12 cellular contexts compared by ENCODE assay signal in the genomic region with DNA sequence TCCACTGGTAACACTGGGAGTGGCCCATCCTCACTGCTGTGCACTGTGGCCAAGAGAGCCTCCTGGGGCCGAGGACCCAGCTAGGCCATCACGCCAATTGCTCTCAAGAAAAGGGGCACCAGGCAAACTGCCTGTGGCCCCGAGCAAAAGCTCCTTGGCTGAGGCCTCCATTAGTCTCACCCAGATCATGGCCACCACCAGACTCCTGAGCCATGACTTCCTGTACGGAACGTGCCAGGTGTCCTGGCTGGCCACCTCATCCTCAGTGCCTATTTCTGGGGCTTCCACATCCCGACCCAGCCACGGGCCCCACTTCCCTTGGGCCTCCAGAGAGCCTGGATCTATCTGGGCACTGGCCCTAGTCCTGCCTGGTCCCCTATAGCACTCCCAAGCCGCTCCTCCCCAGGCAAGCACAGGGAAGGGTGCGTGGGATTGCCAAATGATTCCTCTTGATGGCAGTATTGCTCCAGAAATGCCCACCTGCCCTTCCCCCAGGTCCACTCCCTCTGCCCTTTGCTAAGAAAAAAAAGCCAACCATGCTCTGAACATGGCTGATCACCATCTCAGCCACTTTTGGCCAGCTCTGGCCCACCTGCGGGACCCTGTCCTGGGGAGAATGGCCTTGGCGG.
DNase-seq lines count a peak whose midpoint lies in the region; ATAC-seq, FAIRE-seq and TF ChIP-seq lines count a peak whose summit lies in the region.
"Had no signal": no experiment of that assay in that cellular context is flagged by ENCODE, and none has a peak within 500 bp of the region (broad histone marks: within the 10 kb centered on the region; RNA-seq: fewer than 3 reads in every experiment).

No MANE protein-coding gene starts in this region.

- no peaks in the 10 kb centered on the region for H3K27me3 ChIP-seq in GM12878 (replicated peaks in 1 of 2; ENCODE audit: control insufficient read depth in 2 of 2, insufficient read depth in 2 of 2, low read length in 1 of 2)
- H3K27me3 ChIP-seq: cardiac muscle cell had no signal

- H3K4me3 ChIP-seq in GM12878, result no peak overlapping the region
- H3K4me3 ChIP-seq: cardiac muscle cell had no signal

- BruUV-seq in GM12878 (replicated peaks; lab: Mats Ljungman, UMichigan), result no TSS peak

- no peak overlapping the region for H3K9ac ChIP-seq in GM12878 (ENCODE audit: control insufficient read depth, insufficient read depth, low read length)

- FAIRE-seq in GM12878 (lab: Jason Lieb, UNC), result no peak
- FAIRE-seq: HTR-8/SVneo had no signal

- SMC1A ChIA-PET in GM12878 (lab: Charles Lee; ENCODE audit: uncharacterized antibody, unreplicated experiment), result interaction anchor here (0.9 to 2.3 kb wide), 4 partner anchors 10 to 48 kb away, joined by 3 to 10 read pairs (median 4); no protein-coding TSS in a partner anchor

- no peak overlapping the region for H3K4me2 ChIP-seq in GM12878 (ENCODE audit: control insufficient read depth, insufficient read depth)

- H3K9me3 Mint-ChIP-seq in progenitor cell of endocrine pancreas (ENCODE audit: low read depth), result peaks cover 24% of the 10 kb centered on the region
- H3K9me3 Mint-ChIP-seq: activated T-cell treated with anti-CD3 and anti-CD28 coated beads, Interleukin-2, amount 50 U/mL, for 72 hours had no signal

- TF ChIP-seq POLR2A in GM12878 (IDR thresholded peaks at IDR 0.05; ENCODE audit: low read depth, low read length), result no peak

- 19% methylated on average over 11 of the region's 11 CpGs for WGBS in GM12878 (ENCODE audit: insufficient coverage, insufficient replicate concordance, low lambda C conversion rate, missing lambda C conversion rate)

- peak overlapping the region; percentile 29 for H3K27ac Mint-ChIP-seq in progenitor cell of endocrine pancreas
- H3K27ac Mint-ChIP-seq: activated T-cell treated with anti-CD3 and anti-CD28 coated beads, Interleukin-2, amount 50 U/mL, for 72 hours had no signal

- no peak overlapping the region for H3K27ac ChIP-seq in GM12878 (ENCODE audit: control insufficient read depth, insufficient read depth)

- H3K4me1 Mint-ChIP-seq in progenitor cell of endocrine pancreas (ENCODE audit: low read depth), result peaks cover 7% of the 10 kb centered on the region

- H3K4me1 ChIP-seq in GM12878 (ENCODE audit: control insufficient read depth, insufficient read depth, low read length), result no peaks in the 10 kb centered on the region

- CTCF ChIA-PET in GM12878 (lab: Yijun Ruan, JAX), result interaction anchor here (0.8 to 1.5 kb wide), 5 partner anchors 10 to 395 kb away, joined by 3 to 5 read pairs (median 4); no protein-coding TSS in a partner anchor

- no peak for TF ChIP-seq EP300 in GM12878 (IDR thresholded peaks at IDR 0.05; ENCODE audit: borderline replicate concordance in 1 of 2, control insufficient read depth in 1 of 2, low read depth in 2 of 2, low read length in 2 of 2)

- no peak overlapping the region for H2AFZ ChIP-seq in GM12878 (ENCODE audit: control insufficient read depth, low read depth, low read length)

- H3K9me3 ChIP-seq in GM12878 (replicated peaks; ENCODE audit: control insufficient read depth, insufficient read depth, low read length), result no peaks in the 10 kb centered on the region

- no peaks in the 10 kb centered on the region for H3K27me3 Mint-ChIP-seq in progenitor cell of endocrine pancreas

- peak; percentile 66 for TF ChIP-seq RAD21 in GM12878 (IDR thresholded peaks at IDR 0.05; ENCODE audit: insufficient read depth, low read depth, low read length)

- H3K79me2 ChIP-seq in GM12878 (ENCODE audit: control insufficient read depth, insufficient read depth, low read length), result no peaks in the 10 kb centered on the region

- no peak overlapping the region for H3K4me3 Mint-ChIP-seq in progenitor cell of endocrine pancreas (ENCODE audit: low read depth)
- H3K4me3 Mint-ChIP-seq: activated T-cell treated with anti-CD3 and anti-CD28 coated beads, Interleukin-2, amount 50 U/mL, for 72 hours had no signal

- POLR2A ChIA-PET in GM12878 (lab: Charles Lee), result interaction anchor here (1.3 kb wide), 1 partner anchor 17 kb away, joined by 3 read pairs; no protein-coding TSS in a partner anchor

- no peaks in the 10 kb centered on the region for H4K20me1 ChIP-seq in GM12878 (ENCODE audit: control insufficient read depth, insufficient read depth)

- no peaks in the 10 kb centered on the region for H3K36me3 ChIP-seq in GM12878 (ENCODE audit: control insufficient read depth in 2 of 2, insufficient read depth in 2 of 2, low read length in 1 of 2)
- H3K36me3 ChIP-seq: cardiac muscle cell had no signal

- RAD21 ChIA-PET in GM12878 (lab: Charles Lee; ENCODE audit: unreplicated experiment), result interaction anchor here (0.5 to 4.6 kb wide), 3 partner anchors 17 to 990 kb away, joined by 3 to 21 read pairs (median 5); no protein-coding TSS in a partner anchor

- DNase-seq in NCI-H345 (lab: John Stamatoyannopoulos, UW) (peak; percentile 5), NCI-H345 treated with DMSO at 0.1 percent for 48 hours (lab: John Stamatoyannopoulos, UW; ENCODE audit: unreplicated experiment) (no peak), NCI-H1092 (lab: John Stamatoyannopoulos, UW) (peak; percentile 30), GM12878 (ENCODE audit: low read depth, low spot score) (no peak), progenitor cell of endocrine pancreas (ENCODE audit: low spot score, unreplicated experiment) (no peak), T-helper 9 cell (no peak)
- DNase-seq: activated T-cell treated with anti-CD3 and anti-CD28 coated beads, Interleukin-2, amount 50 U/mL, for 72 hours had no signal

- intact Hi-C loops in GM12878 (cut with micrococcal nuclease; ENCODE audit: unreplicated experiment), result no loop called here

- in situ Hi-C loops in GM12878 (cut with MboI), result no loop called here

- TF ChIP-seq CTCF in GM12878 (IDR thresholded peaks at IDR 0.05 in 2 of 3, conservative IDR thresholded peaks at IDR 0.05 in 1 of 3; ENCODE audit: control insufficient read depth in 2 of 3, extremely low read depth in 1 of 3, insufficient read depth in 1 of 3, low read depth in 3 of 3, low read length in 3 of 3) (peak in 2 of 3 experiments; percentile 23 to 33; a peak in 3 of 6 replicates), progenitor cell of endocrine pancreas (IDR thresholded peaks at IDR 0.05; ENCODE audit: unreplicated experiment) (peak; percentile 30)

- ATAC-seq in GM12878, result peak; percentile 56
- ATAC-seq in GM19395 (IDR thresholded peaks at IDR 0.05; ENCODE audit: unreplicated experiment), result no peak
- no peak for ATAC-seq in HG03135 (IDR thresholded peaks at IDR 0.05; ENCODE audit: unreplicated experiment)
- ATAC-seq: Panc1 had no signal

- peaks cover 23% of the 10 kb centered on the region for H3K36me3 Mint-ChIP-seq in progenitor cell of endocrine pancreas (ENCODE audit: insufficient read depth)

TF ChIP-seq in GM12878, 131 proteins besides CTCF, POLR2A, EP300 and RAD21 (continues in another document):
- TF ChIP-seq, protein P1, sequence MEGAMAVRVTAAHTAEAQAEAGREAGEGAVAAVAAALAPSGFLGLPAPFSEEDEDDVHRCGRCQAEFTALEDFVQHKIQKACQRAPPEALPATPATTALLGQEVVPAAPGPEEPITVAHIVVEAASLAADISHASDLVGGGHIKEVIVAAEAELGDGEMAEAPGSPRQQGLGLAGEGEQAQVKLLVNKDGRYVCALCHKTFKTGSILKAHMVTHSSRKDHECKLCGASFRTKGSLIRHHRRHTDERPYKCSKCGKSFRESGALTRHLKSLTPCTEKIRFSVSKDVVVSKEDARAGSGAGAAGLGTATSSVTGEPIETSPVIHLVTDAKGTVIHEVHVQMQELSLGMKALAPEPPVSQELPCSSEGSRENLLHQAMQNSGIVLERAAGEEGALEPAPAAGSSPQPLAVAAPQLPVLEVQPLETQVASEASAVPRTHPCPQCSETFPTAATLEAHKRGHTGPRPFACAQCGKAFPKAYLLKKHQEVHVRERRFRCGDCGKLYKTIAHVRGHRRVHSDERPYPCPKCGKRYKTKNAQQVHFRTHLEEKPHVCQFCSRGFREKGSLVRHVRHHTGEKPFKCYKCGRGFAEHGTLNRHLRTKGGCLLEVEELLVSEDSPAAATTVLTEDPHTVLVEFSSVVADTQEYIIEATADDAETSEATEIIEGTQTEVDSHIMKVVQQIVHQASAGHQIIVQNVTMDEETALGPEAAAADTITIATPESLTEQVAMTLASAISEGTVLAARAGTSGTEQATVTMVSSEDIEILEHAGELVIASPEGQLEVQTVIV (IDR thresholded peaks at IDR 0.05; ENCODE audit: borderline replicate concordance, partially characterized antibody), result no peak
- TF ChIP-seq POLR2AphosphoS5 (IDR thresholded peaks at IDR 0.05; ENCODE audit: low read length) (no peak), ZZZ3 (IDR thresholded peaks at IDR 0.05; ENCODE audit: control insufficient read depth, insufficient read length, low read depth) (no peak), CHD2 (IDR thresholded peaks at IDR 0.05; ENCODE audit: borderline replicate concordance, low read depth, low read length) (peak; percentile 57; the same call in 1 of the 2 replicates), ZNF24 (IDR thresholded peaks at IDR 0.05) (no peak), MYB (IDR thresholded peaks at IDR 0.05; ENCODE audit: borderline replicate concordance, low read depth, low read length) (no peak), HCFC1 (IDR thresholded peaks at IDR 0.05; ENCODE audit: low read length) (0 out of 2 replicates have a peak, but pooled peaks have one; percentile 24), JUND (IDR thresholded peaks at IDR 0.05; ENCODE audit: low read depth, low read length) (no peak), BMI1 (IDR thresholded peaks at IDR 0.05; ENCODE audit: borderline replicate concordance) (no peak), EED (IDR thresholded peaks at IDR 0.05; ENCODE audit: low read depth) (peak; percentile 52), ZNF384 (IDR thresholded peaks at IDR 0.05; ENCODE audit: borderline replicate concordance, low read depth, low read length) (peak; percentile 98)
- TF ChIP-seq, protein P2, sequence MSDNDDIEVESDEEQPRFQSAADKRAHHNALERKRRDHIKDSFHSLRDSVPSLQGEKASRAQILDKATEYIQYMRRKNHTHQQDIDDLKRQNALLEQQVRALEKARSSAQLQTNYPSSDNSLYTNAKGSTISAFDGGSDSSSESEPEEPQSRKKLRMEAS (IDR thresholded peaks at IDR 0.05; ENCODE audit: low read depth, low read length), result no peak

Comparison
In these comparisons a context has a peak if more than half of its experiments do, and no peak if none do; other contexts are left out.
1. DNase-seq: peak in NCI-H345 (single experiment) and NCI-H1092 (single experiment); none in NCI-H345 treated with DMSO at 0.1 percent for 48 hours (single experiment), GM12878 (single experiment), progenitor cell of endocrine pancreas (single experiment) and T-helper 9 cell (single experiment).